15 cellular contexts compared by ENCODE assay signal in the genomic region with DNA sequence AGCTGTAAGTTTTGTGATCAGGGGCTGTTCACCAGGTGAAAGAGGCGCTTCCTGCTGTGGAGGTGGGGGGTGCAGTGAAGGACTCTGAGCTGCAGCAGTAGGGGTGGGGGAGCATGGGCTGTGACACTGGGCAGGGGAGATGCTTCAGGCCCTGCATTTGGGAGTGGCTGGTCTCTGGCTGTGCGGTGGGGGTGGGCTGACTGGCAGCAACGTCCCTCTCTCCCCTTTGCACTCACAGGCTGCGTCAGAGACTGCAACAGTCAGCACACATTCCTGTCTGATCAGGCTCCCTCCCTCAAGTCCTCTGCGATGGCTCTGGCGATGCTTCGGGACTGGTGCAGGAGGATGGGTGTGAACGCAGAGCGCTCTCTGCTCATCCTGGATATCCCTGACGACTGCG. TPM values are rescaled to one million over a fixed set of nuclear protein-coding genes. Genes with fewer than 3 reads are reported as not detected.
DNase-seq lines count a peak whose midpoint lies in the region; ATAC-seq, FAIRE-seq and TF ChIP-seq lines count a peak whose summit lies in the region.
"Not testable (repeated sequence)": the region's sequence is repeated elsewhere in the genome, so short reads cannot be mapped to it uniquely, and the experiment has no call there.
"Had no signal": no experiment of that assay in that cellular context is flagged by ENCODE, and none has a peak within 500 bp of the region (broad histone marks: within the 10 kb centered on the region; RNA-seq: fewer than 3 reads in every experiment).

No MANE protein-coding gene starts in this region.

- H3F3A ChIP-seq in GM23338 (replicated peaks; ENCODE audit: low read depth): not testable (repeated sequence)

- not testable (repeated sequence) for H2BK15ac ChIP-seq in H1 (ENCODE audit: low read length)

- not testable (repeated sequence) for H3K27me3 Mint-ChIP-seq in GM23338 (ENCODE audit: insufficient read depth, low read depth, poor library complexity); central memory CD8-positive, alpha-beta T cell

- H3K27ac Mint-ChIP-seq in GM23338: not testable (repeated sequence)
- H3K27ac Mint-ChIP-seq in central memory CD8-positive, alpha-beta T cell (ENCODE audit: low read depth): peak overlapping the region; percentile 87

- H3K4me1 ChIP-seq in A549; GM23338 (ENCODE audit: insufficient read depth); GM12878 (ENCODE audit: control insufficient read depth, insufficient read depth, low read length); H1 (replicated peaks in 1 of 4; ENCODE audit: control insufficient read depth in 3 of 4, insufficient read depth in 4 of 4, low read length in 3 of 4): not testable (repeated sequence)

- not testable (repeated sequence) for DNase-seq in A549 (ENCODE audit: low read depth in 1 of 2, low spot score in 1 of 2); GM23338 (ENCODE audit: low spot score); GM12878 (ENCODE audit: low read depth, low spot score); H1 (ENCODE audit: low read depth in 1 of 2, low spot score in 2 of 2)
- DNase-seq in T follicular helper cell (ENCODE audit: low read depth): peak; percentile 19
- peak in 1 of 2 donors; percentile 10 for DNase-seq in central memory CD8-positive, alpha-beta T cell (ENCODE audit: low spot score in 2 of 2)
- peak; percentile 2 for DNase-seq in left kidney (ENCODE audit: low read depth, low spot score)

- FAIRE-seq in A549 (lab: Jason Lieb, UNC) (peak; percentile 78), GM12878 (lab: Jason Lieb, UNC) (peak; percentile 44), H1 (lab: Jason Lieb, UNC) (peak; percentile 81)

- RAD21 ChIA-PET in GM12878 (lab: Charles Lee; ENCODE audit: unreplicated experiment): not testable (repeated sequence)

- H3K4me3 ChIP-seq in A549; GM23338; GM12878; H1 (ENCODE audit: extremely low read depth in 1 of 4, insufficient read depth in 2 of 4, low read depth in 3 of 4, low read length in 4 of 4): not testable (repeated sequence)

- not testable (repeated sequence) for H3K9me3 Mint-ChIP-seq in GM23338; central memory CD8-positive, alpha-beta T cell

- not testable (repeated sequence) for H3K23ac ChIP-seq in H1 (ENCODE audit: insufficient read length)

- not testable (repeated sequence) for TF ChIP-seq EP300 in A549 (IDR thresholded peaks at IDR 0.05); GM12878 (IDR thresholded peaks at IDR 0.05; ENCODE audit: borderline replicate concordance in 1 of 2, control insufficient read depth in 1 of 2, low read depth in 2 of 2, low read length in 2 of 2); H1 (IDR thresholded peaks at IDR 0.05; ENCODE audit: borderline replicate concordance in 1 of 2, low read depth in 2 of 2, low read length in 2 of 2)

- H2AK5ac ChIP-seq in H1 (ENCODE audit: low read depth, low read length): not testable (repeated sequence)

- not testable (repeated sequence) for H4K20me1 ChIP-seq in GM23338 (replicated peaks; ENCODE audit: insufficient read depth); GM12878 (ENCODE audit: control insufficient read depth, insufficient read depth); H1 (replicated peaks in 1 of 2; ENCODE audit: control insufficient read depth in 1 of 2, insufficient read depth in 2 of 2, low read length in 2 of 2)

- POLR2A ChIA-PET in A549 (lab: Yijun Ruan, JAX); GM12878 (lab: Charles Lee); H1 (lab: Charles Lee; ENCODE audit: partially characterized antibody): not testable (repeated sequence)

- not testable (repeated sequence) for H3K27me3 ChIP-seq in GM23338 (ENCODE audit: insufficient read depth); GM12878 (replicated peaks in 1 of 2; ENCODE audit: control insufficient read depth in 2 of 2, insufficient read depth in 2 of 2, low read length in 1 of 2); H1 (replicated peaks in 1 of 4; ENCODE audit: control insufficient read depth in 3 of 4, extremely low read depth in 1 of 4, insufficient read depth in 3 of 4, low read length in 3 of 4)

- not testable (repeated sequence) for H3K36me3 ChIP-seq in GM23338 (ENCODE audit: insufficient read depth); GM12878 (ENCODE audit: control insufficient read depth in 2 of 2, insufficient read depth in 2 of 2, low read length in 1 of 2); H1 (ENCODE audit: control insufficient read depth in 2 of 4, insufficient read depth in 4 of 4, low read length in 3 of 4)

- H3K4ac ChIP-seq in H1 (replicated peaks; ENCODE audit: insufficient read length, low read depth, low read length): not testable (repeated sequence)

- H3K23me2 ChIP-seq in H1 (ENCODE audit: low read depth, low read length): not testable (repeated sequence)

- SMC1A ChIA-PET in GM12878 (lab: Charles Lee; ENCODE audit: uncharacterized antibody, unreplicated experiment): not testable (repeated sequence)

- not testable (repeated sequence) for TF ChIP-seq RAD21 in A549 (conservative IDR thresholded peaks at IDR 0.05 in 1 of 2, IDR thresholded peaks at IDR 0.05 in 1 of 2); GM12878 (IDR thresholded peaks at IDR 0.05; ENCODE audit: insufficient read depth, low read depth, low read length); H1 (IDR thresholded peaks at IDR 0.05 in 1 of 2, conservative IDR thresholded peaks at IDR 0.05 in 1 of 2; ENCODE audit: low read depth in 2 of 2, low read length in 2 of 2)

- not testable (repeated sequence) for H3K36me3 Mint-ChIP-seq in GM23338 (ENCODE audit: low read depth); central memory CD8-positive, alpha-beta T cell (ENCODE audit: insufficient read depth)

- not testable (repeated sequence) for H3K4me2 ChIP-seq in A549; GM23338; GM12878 (ENCODE audit: control insufficient read depth, insufficient read depth); H1 (ENCODE audit: insufficient read depth in 1 of 2, low read depth in 2 of 2, low read length in 2 of 2)

- not testable (repeated sequence) for H2BK20ac ChIP-seq in H1 (ENCODE audit: low read length)

- ATAC-seq in A549, GM12878: not testable (repeated sequence)
- peak; percentile 24; the same call in 1 of the 3 replicates for ATAC-seq in GM23338
- ATAC-seq in central memory CD8-positive, alpha-beta T cell (replicated peaks; ENCODE audit: extremely low read depth, poor library complexity, severe bottlenecking): peak; percentile 72

- H3K9me3 ChIP-seq in A549; GM12878 (replicated peaks; ENCODE audit: control insufficient read depth, insufficient read depth, low read length); H1 (ENCODE audit: insufficient read depth in 2 of 2, low read depth in 1 of 2, low read length in 1 of 2): not testable (repeated sequence)

- not testable (repeated sequence) for H2BK5ac ChIP-seq in H1 (ENCODE audit: low read depth, low read length)

- TF ChIP-seq POLR2A in A549 (IDR thresholded peaks at IDR 0.05; ENCODE audit: low read length); GM12878 (IDR thresholded peaks at IDR 0.05; ENCODE audit: low read depth, low read length); H1 (IDR thresholded peaks at IDR 0.05; ENCODE audit: control extremely low read depth in 1 of 2, low read depth in 2 of 2, low read length in 2 of 2): not testable (repeated sequence)

- not testable (repeated sequence) for H3K79me2 ChIP-seq in GM23338 (replicated peaks; ENCODE audit: insufficient read depth); GM12878 (ENCODE audit: control insufficient read depth, insufficient read depth, low read length); H1 (ENCODE audit: control insufficient read depth in 1 of 2, insufficient read depth in 2 of 2, low read length in 2 of 2)

- H3K4me3 Mint-ChIP-seq in GM23338: not testable (repeated sequence)
- peak overlapping the region; percentile 36 for H3K4me3 Mint-ChIP-seq in central memory CD8-positive, alpha-beta T cell

- not testable (repeated sequence) for H4K5ac ChIP-seq in H1 (ENCODE audit: insufficient read length, low read depth, low read length)

- not testable (repeated sequence) for H3K4me1 Mint-ChIP-seq in GM23338; central memory CD8-positive, alpha-beta T cell

- H2BK12ac ChIP-seq in H1 (ENCODE audit: low read depth, low read length): not testable (repeated sequence)

- H3K79me1 ChIP-seq in H1 (ENCODE audit: low read depth, low read length): not testable (repeated sequence)

- not testable (repeated sequence) for H3K18ac ChIP-seq in H1 (ENCODE audit: extremely low read depth, low read length)

- H4K91ac ChIP-seq in H1 (replicated peaks; ENCODE audit: insufficient read length, low read length): not testable (repeated sequence)

- H2AFZ ChIP-seq in GM23338; GM12878 (ENCODE audit: control insufficient read depth, low read depth, low read length); H1 (ENCODE audit: low read length): not testable (repeated sequence)

- CTCF ChIA-PET in A549 (lab: Yijun Ruan, JAX); GM12878 (lab: Yijun Ruan, JAX): not testable (repeated sequence)
- CTCF ChIA-PET in H1 (lab: Charles Lee; ENCODE audit: partially characterized antibody): interaction anchor here (1.1 kb wide), 1 partner anchor 68 kb away, joined by 4 read pairs; no protein-coding TSS in a partner anchor

- not testable (repeated sequence) for H3K56ac ChIP-seq in H1 (replicated peaks; ENCODE audit: insufficient read length, low read depth, low read length)

- not testable (repeated sequence) for BruUV-seq in GM12878 (replicated peaks; lab: Mats Ljungman, UMichigan)

- intact Hi-C loops in GM12878 (cut with micrococcal nuclease; ENCODE audit: unreplicated experiment): not testable (repeated sequence)

- not testable (repeated sequence) for H3K9me2 ChIP-seq in GM23338 (ENCODE audit: insufficient read depth)

- H3K27ac ChIP-seq in A549; GM23338 (ENCODE audit: low read depth); GM12878 (ENCODE audit: control insufficient read depth, insufficient read depth); H1 (ENCODE audit: low read depth, low read length): not testable (repeated sequence)

- H2BK120ac ChIP-seq in H1 (replicated peaks; ENCODE audit: low read depth, low read length): not testable (repeated sequence)

- H4K8ac ChIP-seq in H1 (ENCODE audit: extremely low read depth, insufficient read depth, low read length): not testable (repeated sequence)

- in situ Hi-C loops in GM12878 (cut with MboI): not testable (repeated sequence)

- 72% methylated on average over 2 of the region's 11 CpGs for WGBS in A549 (ENCODE audit: missing lambda C conversion rate)
- WGBS in GM12878 (ENCODE audit: insufficient coverage, insufficient replicate concordance, low lambda C conversion rate, missing lambda C conversion rate): 81% methylated on average over 7 of the region's 11 CpGs
- no CpG with 5 or more reads among the region's 11 CpGs for WGBS in H1 (ENCODE audit: extremely low coverage in 1 of 2, insufficient coverage in 1 of 2, insufficient read length in 1 of 2, insufficient replicate concordance in 2 of 2, low coverage in 1 of 2, low lambda C conversion rate in 2 of 2, missing lambda C conversion rate in 1 of 2), 2 experiments

- TF ChIP-seq CTCF in A549 (IDR thresholded peaks at IDR 0.05); GM23338 (conservative IDR thresholded peaks at IDR 0.05; ENCODE audit: low read depth in 2 of 2); GM12878 (IDR thresholded peaks at IDR 0.05 in 2 of 3, conservative IDR thresholded peaks at IDR 0.05 in 1 of 3; ENCODE audit: control insufficient read depth in 2 of 3, extremely low read depth in 1 of 3, insufficient read depth in 1 of 3, low read depth in 3 of 3, low read length in 3 of 3); H1 (IDR thresholded peaks at IDR 0.05; ENCODE audit: control extremely low read depth in 1 of 3, insufficient read depth in 1 of 3, low read depth in 1 of 3, low read length in 3 of 3): not testable (repeated sequence)

- H3K14ac ChIP-seq in H1 (ENCODE audit: insufficient read length): not testable (repeated sequence)

- not testable (repeated sequence) for H3K9ac ChIP-seq in GM12878 (ENCODE audit: control insufficient read depth, insufficient read depth, low read length); H1 (replicated peaks in 1 of 4; ENCODE audit: extremely low read depth in 1 of 4, low read depth in 3 of 4, low read length in 3 of 4)

RNA-seq across cellular contexts. Expression of a gene that starts 27.8 kb away (rescaled TPM):
- polyA plus RNA-seq in A549 (2011; rRNA removed) (0.08 and 0.11 TPM in 2 replicates), A549 (2017; fragmentation: RNase III; extraction: RNeasy Plus Mini Kit Qiagen cat#74134 plus additional on column Dnase treatment) (0.10 to 0.26 TPM (median 0.16 TPM) in 3 replicates), GM23338 (2016; fragmentation: Nextera tagmentation; extraction: Ambion mirVana) (2.5 and 3.4 TPM in 2 replicates), GM12878 (2011; rRNA removed) (not detected in 2 replicates), GM12878 (2014; fragmentation: Illumina TruSeq; extraction: Trizol) (0.06 TPM in 1 of 2 replicates, not detected in the other), GM12878 (2014; fragmentation: Nextera tagmentation; extraction: Ambion mirVana) (not detected), GM12878 (2014; rRNA removed) (0.09 TPM in 1 of 2 replicates, not detected in the other), GM12878 (2016; fragmentation: Nextera tagmentation; extraction: Ambion mirVana) (not detected), H1 (2011; rRNA removed) (3.3 and 4.7 TPM in 2 replicates)
- polyA plus RNA-seq in A549 (2012; cell fraction: cytosol; rRNA removed): 0.13 and 0.16 TPM in 2 replicates
- polyA plus RNA-seq in A549 (2012; cell fraction: nucleus; rRNA removed): 0.62 and 0.77 TPM in 2 replicates
- polyA minus RNA-seq in A549 (2011; rRNA and poly(A)+ RNA removed): 0.12 TPM in 1 of 2 replicates, not detected in the other
- total RNA-seq in GM23338 (2014; rRNA removed; shearing (Covaris generic)): 5.7 and 8.5 TPM in 2 replicates
- not detected in 2 replicates for total RNA-seq in GM12878 (2013; cell fraction: nucleolus; rRNA removed)
- total RNA-seq in GM12878 (2014; rRNA removed) (not detected in 2 replicates), GM12878 (2014; rRNA removed; fragmentation: Illumina TruSeq; extraction: Trizol) (not detected in 2 replicates), GM12878 (2021) (not detected in 2 replicates)
- not detected for polyA plus RNA-seq in GM12878 (2011; ENCODE audit: low read depth)
- polyA plus RNA-seq in GM12878 (2011; cell fraction: cytosol; rRNA removed): not detected in 2 replicates
- polyA plus RNA-seq in GM12878 (2011; cell fraction: nucleus; rRNA removed): not detected in 2 replicates
- polyA plus RNA-seq in GM12878 (2012): 0.06 and 0.07 TPM in 2 replicates
- not detected in 2 replicates for polyA minus RNA-seq in GM12878 (2011; rRNA and poly(A)+ RNA removed)
- not detected in 2 replicates for polyA minus RNA-seq in GM12878 (2011; cell fraction: cytosol; rRNA and poly(A)+ RNA removed)
- not detected in 2 replicates for polyA minus RNA-seq in GM12878 (2011; cell fraction: nucleus; rRNA and poly(A)+ RNA removed)
- total RNA-seq in H1 (2021; fragmentation: NEBNext Ultra II Directional; extraction: Animal tissue kit (Norgen Biotek cat#: 25700)): 6.9 and 7.8 TPM in 2 replicates
- 5.4 TPM for polyA plus RNA-seq in H1 (2011; cell fraction: cytosol; rRNA removed)
- 15.4 TPM for polyA plus RNA-seq in H1 (2011; cell fraction: nucleus; rRNA removed)
- polyA plus RNA-seq in H1 (2012, experiment 1 of 2): 5.1 to 7.5 TPM (median 6.4 TPM) in 4 replicates
- polyA plus RNA-seq in H1 (2012, experiment 2 of 2): 3.1 TPM
- 2.9 TPM for polyA plus RNA-seq in H1 (2013, experiment 1 of 2)
- polyA plus RNA-seq in H1 (2013, experiment 2 of 2): 2.6 TPM
- polyA minus RNA-seq in H1 (2011; rRNA and poly(A)+ RNA removed): 2.8 and 2.9 TPM in 2 replicates
- 2.3 TPM for polyA minus RNA-seq in H1 (2011; cell fraction: cytosol; rRNA and poly(A)+ RNA removed)
- 2.8 TPM for polyA minus RNA-seq in H1 (2011; cell fraction: nucleus; rRNA and poly(A)+ RNA removed)
- total RNA-seq: A172, G401 had no signal
- polyA plus RNA-seq: CD14-positive monocyte had no signal

RNA-seq across cellular contexts. Expression of a gene that starts 34.6 kb away (rescaled TPM):
- polyA plus RNA-seq in A549 (2011; rRNA removed) (not detected in 2 replicates), A549 (2017; fragmentation: RNase III; extraction: RNeasy Plus Mini Kit Qiagen cat#74134 plus additional on column Dnase treatment) (not detected in 3 replicates), GM23338 (2016; fragmentation: Nextera tagmentation; extraction: Ambion mirVana) (0.10 and 0.24 TPM in 2 replicates), GM12878 (2011; rRNA removed) (not detected in 2 replicates), GM12878 (2014; fragmentation: Illumina TruSeq; extraction: Trizol) (0.03 TPM in 1 of 2 replicates, not detected in the other), GM12878 (2014; fragmentation: Nextera tagmentation; extraction: Ambion mirVana) (not detected), GM12878 (2014; rRNA removed) (not detected in 2 replicates), GM12878 (2016; fragmentation: Nextera tagmentation; extraction: Ambion mirVana) (not detected), H1 (2011; rRNA removed) (0.11 and 0.14 TPM in 2 replicates)
- not detected in 2 replicates for polyA plus RNA-seq in A549 (2012; cell fraction: cytosol; rRNA removed)
- polyA plus RNA-seq in A549 (2012; cell fraction: nucleus; rRNA removed): not detected in 2 replicates
- not detected in 2 replicates for polyA minus RNA-seq in A549 (2011; rRNA and poly(A)+ RNA removed)
- total RNA-seq in GM23338 (2014; rRNA removed; shearing (Covaris generic)): 0.49 and 0.62 TPM in 2 replicates
- not detected in 2 replicates for total RNA-seq in GM12878 (2013; cell fraction: nucleolus; rRNA removed)
- total RNA-seq in GM12878 (2014; rRNA removed) (not detected in 2 replicates), GM12878 (2014; rRNA removed; fragmentation: Illumina TruSeq; extraction: Trizol) (not detected in 2 replicates), GM12878 (2021) (not detected in 2 replicates)
- not detected for polyA plus RNA-seq in GM12878 (2011; ENCODE audit: low read depth)
- not detected in 2 replicates for polyA plus RNA-seq in GM12878 (2011; cell fraction: cytosol; rRNA removed)
- polyA plus RNA-seq in GM12878 (2011; cell fraction: nucleus; rRNA removed): not detected in 2 replicates
- polyA plus RNA-seq in GM12878 (2012): not detected in 2 replicates
- not detected in 2 replicates for polyA minus RNA-seq in GM12878 (2011; rRNA and poly(A)+ RNA removed)
- polyA minus RNA-seq in GM12878 (2011; cell fraction: cytosol; rRNA and poly(A)+ RNA removed): not detected in 2 replicates
- polyA minus RNA-seq in GM12878 (2011; cell fraction: nucleus; rRNA and poly(A)+ RNA removed): not detected in 2 replicates
- 0.11 and 0.27 TPM in 2 replicates for total RNA-seq in H1 (2021; fragmentation: NEBNext Ultra II Directional; extraction: Animal tissue kit (Norgen Biotek cat#: 25700))
- polyA plus RNA-seq in H1 (2011; cell fraction: cytosol; rRNA removed): 0.43 TPM
- polyA plus RNA-seq in H1 (2011; cell fraction: nucleus; rRNA removed): 0.44 TPM
- polyA plus RNA-seq in H1 (2012, experiment 1 of 2): 0.08 to 0.37 TPM (median 0.35 TPM) in 4 replicates
- 0.22 TPM for polyA plus RNA-seq in H1 (2012, experiment 2 of 2)
- 0.10 TPM for polyA plus RNA-seq in H1 (2013, experiment 1 of 2)
- polyA plus RNA-seq in H1 (2013, experiment 2 of 2): 0.06 TPM
- polyA minus RNA-seq in H1 (2011; rRNA and poly(A)+ RNA removed): 0.09 and 0.54 TPM in 2 replicates
- not detected for polyA minus RNA-seq in H1 (2011; cell fraction: cytosol; rRNA and poly(A)+ RNA removed)
- polyA minus RNA-seq in H1 (2011; cell fraction: nucleus; rRNA and poly(A)+ RNA removed): not detected
- total RNA-seq: A172; A673; CD8-positive, alpha-beta memory T cell; Daoy; G401 had no signal
- polyA plus RNA-seq: AG04450; CD8-positive, alpha-beta memory T cell had no signal

RNA-seq across cellular contexts. Expression of a gene that starts 43.8 kb away (rescaled TPM):
- polyA plus RNA-seq in A549 (2011; rRNA removed): 0.93 and 1.1 TPM in 2 replicates
- 2.8 and 3.3 TPM in 2 replicates for polyA plus RNA-seq in A549 (2012; cell fraction: cytosol; rRNA removed)
- 4.9 and 5.3 TPM in 2 replicates for polyA plus RNA-seq in A549 (2012; cell fraction: nucleus; rRNA removed)
- 2.4 to 3.3 TPM (median 2.6 TPM) in 3 replicates for polyA plus RNA-seq in A549 (2017; fragmentation: RNase III; extraction: RNeasy Plus Mini Kit Qiagen cat#74134 plus additional on column Dnase treatment)
- polyA minus RNA-seq in A549 (2011; rRNA and poly(A)+ RNA removed): 0.92 and 0.95 TPM in 2 replicates
- 6.6 and 7.1 TPM in 2 replicates for total RNA-seq in GM23338 (2014; rRNA removed; shearing (Covaris generic))
- 2.4 and 2.9 TPM in 2 replicates for polyA plus RNA-seq in GM23338 (2016; fragmentation: Nextera tagmentation; extraction: Ambion mirVana)
- total RNA-seq in GM12878 (2013; cell fraction: nucleolus; rRNA removed): not detected in 2 replicates
- 0.16 and 0.23 TPM in 2 replicates for total RNA-seq in GM12878 (2014; rRNA removed)
- not detected in 2 replicates for total RNA-seq in GM12878 (2014; rRNA removed; fragmentation: Illumina TruSeq; extraction: Trizol)
- total RNA-seq in GM12878 (2021): not detected in 2 replicates
- polyA plus RNA-seq in GM12878 (2011; ENCODE audit: low read depth): not detected
- not detected in 2 replicates for polyA plus RNA-seq in GM12878 (2011; rRNA removed)
- polyA plus RNA-seq in GM12878 (2011; cell fraction: cytosol; rRNA removed): not detected in 2 replicates
- polyA plus RNA-seq in GM12878 (2011; cell fraction: nucleus; rRNA removed): not detected in 2 replicates
- 0.19 and 0.32 TPM in 2 replicates for polyA plus RNA-seq in GM12878 (2012)
- 0.03 TPM in 1 of 2 replicates, not detected in the other for polyA plus RNA-seq in GM12878 (2014; fragmentation: Illumina TruSeq; extraction: Trizol)
- polyA plus RNA-seq in GM12878 (2014; fragmentation: Nextera tagmentation; extraction: Ambion mirVana): not detected
- polyA plus RNA-seq in GM12878 (2014; rRNA removed): 0.13 TPM in 1 of 2 replicates, not detected in the other
- polyA plus RNA-seq in GM12878 (2016; fragmentation: Nextera tagmentation; extraction: Ambion mirVana): under 1 TPM in 1 of 2 experiments, not detected in 1; 0.15 TPM
- not detected in 2 replicates for polyA minus RNA-seq in GM12878 (2011; rRNA and poly(A)+ RNA removed)
- not detected in 2 replicates for polyA minus RNA-seq in GM12878 (2011; cell fraction: cytosol; rRNA and poly(A)+ RNA removed)
- polyA minus RNA-seq in GM12878 (2011; cell fraction: nucleus; rRNA and poly(A)+ RNA removed): not detected in 2 replicates
- 5.7 and 6.0 TPM in 2 replicates for total RNA-seq in H1 (2021; fragmentation: NEBNext Ultra II Directional; extraction: Animal tissue kit (Norgen Biotek cat#: 25700))
- 2.2 and 3.2 TPM in 2 replicates for polyA plus RNA-seq in H1 (2011; rRNA removed)
- 3.3 TPM for polyA plus RNA-seq in H1 (2011; cell fraction: cytosol; rRNA removed)
- 10.3 TPM for polyA plus RNA-seq in H1 (2011; cell fraction: nucleus; rRNA removed)
- 3.4 to 5.7 TPM (median 4.5 TPM) in 4 replicates for polyA plus RNA-seq in H1 (2012, experiment 1 of 2)
- 3.3 TPM for polyA plus RNA-seq in H1 (2012, experiment 2 of 2)
- 2.2 TPM for polyA plus RNA-seq in H1 (2013, experiment 1 of 2)
- 2.2 TPM for polyA plus RNA-seq in H1 (2013, experiment 2 of 2)
- polyA minus RNA-seq in H1 (2011; rRNA and poly(A)+ RNA removed): 0.79 and 1.3 TPM in 2 replicates
- 3.3 TPM for polyA minus RNA-seq in H1 (2011; cell fraction: cytosol; rRNA and poly(A)+ RNA removed)
- 3.2 TPM for polyA minus RNA-seq in H1 (2011; cell fraction: nucleus; rRNA and poly(A)+ RNA removed)
- total RNA-seq: CD4-positive, CD25-positive, alpha-beta regulatory T cell had no signal
